ENCODE assay signal across 18 cellular contexts in genomic region chr1:7366955-7367665, GRCh38.
A peak's percentile ranks its signal among the peaks of the same experiment; 100 is the strongest.
DNase-seq lines count a peak whose midpoint lies in the region; ATAC-seq and TF ChIP-seq lines count a peak whose summit lies in the region.
"Had no signal": no experiment of that assay in that cellular context is flagged by ENCODE, and none has a peak within 500 bp of the region (broad histone marks: within the 10 kb centered on the region; RNA-seq: fewer than 3 reads in every experiment).

No MANE protein-coding gene starts in this region.

- H3K27me3 ChIP-seq in right atrium auricular region = no peaks in the 10 kb centered on the region
- H3K27me3 ChIP-seq: uterus had no signal

- ATAC-seq in GM18511 (IDR thresholded peaks at IDR 0.05; ENCODE audit: unreplicated experiment) (no peak), HG03159 (IDR thresholded peaks at IDR 0.05; ENCODE audit: unreplicated experiment) (no peak), HG02571 (IDR thresholded peaks at IDR 0.05; ENCODE audit: unreplicated experiment) (no peak)
- ATAC-seq: CD8-positive, alpha-beta T cell; GM12878; stimulated activated naive CD8-positive, alpha-beta T cell treated with anti-CD3 and anti-CD28 coated beads, Interleukin-15, amount 100 ng/mL, for 72 hours had no signal

- peak; percentile 97 for DNase-seq in DMS153 (lab: John Stamatoyannopoulos, UW)
- peak; percentile 71 to 89 for DNase-seq in NCI-H187 (lab: John Stamatoyannopoulos, UW)
- peak; percentile 58 for DNase-seq in NCI-H774 (lab: John Stamatoyannopoulos, UW)
- DNase-seq in right atrium auricular region (ENCODE audit: low spot score) = no peak
- no peak for DNase-seq in NCI-H1930 (lab: John Stamatoyannopoulos, UW)
- DNase-seq: activated CD4-positive, alpha-beta T cell treated with anti-CD3 and anti-CD28 coated beads for 1 hour; activated naive CD4-positive, alpha-beta T cell treated with Interleukin-2 at 50 U/mL for 16 hours; CD8-positive, alpha-beta T cell; hypothalamus; NCI-H524 treated with DMSO at 0.1 percent for 48 hours; stimulated activated CD4-positive, alpha-beta T cell treated with anti-CD3 and anti-CD28 coated beads, Interleukin-15, amount 100 ng/mL, for 24 hours; stimulated activated naive CD8-positive, alpha-beta T cell treated with anti-CD3 and anti-CD28 coated beads, Interleukin-15, amount 100 ng/mL, for 72 hours; T-helper 9 cell; uterus had no signal

- H3K27ac ChIP-seq in right atrium auricular region = peak overlapping the region; percentile 80 to 85
- H3K27ac ChIP-seq: uterus had no signal

- H3K9me3 ChIP-seq in right atrium auricular region = no peaks in the 10 kb centered on the region
- H3K9me3 ChIP-seq: uterus had no signal

- H3K36me3 ChIP-seq in right atrium auricular region = no peaks in the 10 kb centered on the region
- H3K36me3 ChIP-seq: uterus had no signal

- no peak overlapping the region for H3K4me3 ChIP-seq in right atrium auricular region
- H3K4me3 ChIP-seq: GM12878, uterus had no signal

- TF ChIP-seq CTCF in right atrium auricular region (IDR thresholded peaks at IDR 0.05) = no peak

- peaks cover 0 to 15% of the 10 kb centered on the region in 2 donors for H3K4me1 ChIP-seq in right atrium auricular region
- H3K4me1 ChIP-seq: uterus had no signal

Comparison
In these comparisons a context has a peak if more than half of its experiments do, and no peak if none do; other contexts are left out.
1. DNase-seq: peak in DMS153 (single experiment), NCI-H187 (2 of 2) and NCI-H774 (single experiment); none in right atrium auricular region (single experiment) and NCI-H1930 (0 of 2).